Comparison of ENCODE assay signal across 9 cellular contexts in the genomic region with DNA sequence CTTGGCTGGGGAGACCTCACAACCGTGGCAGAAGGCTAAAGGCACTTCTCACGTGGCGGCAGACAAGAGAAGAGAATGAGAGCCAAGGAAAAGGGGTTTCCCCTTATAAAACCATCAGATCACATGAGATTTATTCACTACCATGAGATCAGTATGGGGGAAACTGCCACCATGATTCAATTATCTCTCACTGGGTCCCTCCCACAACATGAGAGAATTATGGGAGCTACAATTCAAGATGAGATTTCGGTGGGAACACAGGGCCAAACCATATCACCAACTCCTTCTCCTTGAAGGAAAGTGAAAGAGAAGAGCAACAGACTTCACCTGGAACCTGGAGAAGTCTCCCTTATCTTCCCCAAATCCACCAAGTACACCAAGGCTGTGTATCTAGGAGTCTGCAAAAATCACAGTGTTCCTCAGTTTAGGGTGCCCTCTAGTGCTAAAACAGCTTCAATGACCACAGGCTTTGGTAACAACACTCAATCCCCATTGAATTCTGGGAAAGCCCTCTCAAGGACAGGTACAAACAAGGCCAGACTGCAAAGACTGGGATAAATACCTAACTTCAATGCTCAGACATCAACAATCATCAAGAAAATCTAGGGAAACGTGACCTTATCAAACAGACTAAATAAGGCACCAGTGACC.
DNase-seq lines count a peak whose midpoint lies in the region; ATAC-seq and TF ChIP-seq lines count a peak whose summit lies in the region.
"Had no signal": no experiment of that assay in that cellular context is flagged by ENCODE, and none has a peak within 500 bp of the region (broad histone marks: within the 10 kb centered on the region; RNA-seq: fewer than 3 reads in every experiment).

No MANE protein-coding gene starts in this region.

- peak; percentile 27 to 57 for TF ChIP-seq CTCF in fibroblast of lung (conservative IDR thresholded peaks at IDR 0.05 in 1 of 2, IDR thresholded peaks at IDR 0.05 in 1 of 2; ENCODE audit: low read depth in 1 of 2, low read length in 2 of 2)
- TF ChIP-seq CTCF in transverse colon (IDR thresholded peaks at IDR 0.05) = no peak

- no peak overlapping the region for H3K9ac ChIP-seq in fibroblast of lung (ENCODE audit: insufficient read depth, low read length)

- no peak overlapping the region for H2AFZ ChIP-seq in fibroblast of lung (ENCODE audit: low read length)

- H3K4me3 ChIP-seq in fibroblast of lung (replicated peaks in 1 of 4; ENCODE audit: control extremely low read depth in 1 of 4, insufficient read depth in 1 of 4, low read depth in 3 of 4, low read length in 4 of 4) (no peak overlapping the region), transverse colon (no peak overlapping the region)

- H3K4me1 ChIP-seq in fibroblast of lung (ENCODE audit: control insufficient read depth, extremely low read depth, insufficient read depth, low read length) (no peaks in the 10 kb centered on the region), transverse colon (no peaks in the 10 kb centered on the region)

- H3K27me3 ChIP-seq in fibroblast of lung (ENCODE audit: control insufficient read depth, insufficient read depth, low read length) (no peaks in the 10 kb centered on the region), transverse colon (no peaks in the 10 kb centered on the region)

- intact Hi-C loops in transverse colon (cut with DNase I; ENCODE audit: low total_unique reads) = no loop called here

- no peaks in the 10 kb centered on the region for H3K9me3 ChIP-seq in fibroblast of lung (ENCODE audit: control insufficient read depth, insufficient read depth, low read depth, low read length)
- no peaks in the 10 kb centered on the region for H3K9me3 ChIP-seq in transverse colon

- 68 to 71% methylated on average over 4 to 5 of the region's 5 CpGs for WGBS in transverse colon (ENCODE audit: low coverage in 1 of 2), 2 donors

- ATAC-seq in GM19351 (IDR thresholded peaks at IDR 0.05; ENCODE audit: unreplicated experiment) (peak; percentile 57), GM21447 (IDR thresholded peaks at IDR 0.05; ENCODE audit: unreplicated experiment) (no peak), GM21423 (IDR thresholded peaks at IDR 0.05; ENCODE audit: unreplicated experiment) (no peak)

- no peaks in the 10 kb centered on the region for H3K79me2 ChIP-seq in fibroblast of lung (ENCODE audit: control insufficient read depth, insufficient read depth, low read length)

- in situ Hi-C loops in ACHN (cut with HindIII; ENCODE audit: low pct_ligation_motif_present, low pct_unique_long_range_greater_than_20kb, low sequenced_read_pairs) = no loop called here
- in situ Hi-C loops in transverse colon (cut with MboI; ENCODE audit: low pct_ligation_motif_present in 1 of 4, low pct_unique_long_range_greater_than_20kb in 1 of 4, low sequenced_read_pairs in 3 of 4) = no loop called here

- TF ChIP-seq EP300 in transverse colon (IDR thresholded peaks at IDR 0.05; ENCODE audit: low read depth) = no peak

- no peak overlapping the region for H3K4me2 ChIP-seq in fibroblast of lung (ENCODE audit: extremely low read depth, insufficient read depth, low read length)

- DNase-seq in ACHN (peak; percentile 51), NCI-H82 treated with DMSO at 0.1 percent for 48 hours (lab: John Stamatoyannopoulos, UW; ENCODE audit: unreplicated experiment) (peak; percentile 23), fibroblast of lung (ENCODE audit: low read depth in 2 of 2) (peak; percentile 3 to 5), transverse colon (no peak), inferior parietal cortex (ENCODE audit: extremely low spot score) (no peak)
- DNase-seq: activated CD4-positive, alpha-beta T cell treated with anti-CD3 and anti-CD28 coated beads for 1 hour had no signal

- no peak overlapping the region for H3K27ac ChIP-seq in fibroblast of lung (ENCODE audit: insufficient read depth, low read length)
- H3K27ac ChIP-seq in transverse colon = no peak overlapping the region

- no peaks in the 10 kb centered on the region for H4K20me1 ChIP-seq in fibroblast of lung (ENCODE audit: control insufficient read depth, extremely low read depth, insufficient read depth, low read length)

- no peak for TF ChIP-seq POLR2A in transverse colon (IDR thresholded peaks at IDR 0.05)

- H3K36me3 ChIP-seq in fibroblast of lung (ENCODE audit: control insufficient read depth, insufficient read depth, low read length) = no peaks in the 10 kb centered on the region
- no peaks in the 10 kb centered on the region for H3K36me3 ChIP-seq in transverse colon

Comparison
In these comparisons a context has a peak if more than half of its experiments do, and no peak if none do; other contexts are left out.
1. DNase-seq: peak in ACHN (single experiment), NCI-H82 treated with DMSO at 0.1 percent for 48 hours (single experiment) and fibroblast of lung (2 of 2); none in transverse colon (single experiment) and inferior parietal cortex (single experiment).
2. CTCF ChIP-seq: peak in fibroblast of lung (2 of 2); none in transverse colon (0 of 5).